Comparison of ENCODE assay signal across 8 cellular contexts in the genomic region with DNA sequence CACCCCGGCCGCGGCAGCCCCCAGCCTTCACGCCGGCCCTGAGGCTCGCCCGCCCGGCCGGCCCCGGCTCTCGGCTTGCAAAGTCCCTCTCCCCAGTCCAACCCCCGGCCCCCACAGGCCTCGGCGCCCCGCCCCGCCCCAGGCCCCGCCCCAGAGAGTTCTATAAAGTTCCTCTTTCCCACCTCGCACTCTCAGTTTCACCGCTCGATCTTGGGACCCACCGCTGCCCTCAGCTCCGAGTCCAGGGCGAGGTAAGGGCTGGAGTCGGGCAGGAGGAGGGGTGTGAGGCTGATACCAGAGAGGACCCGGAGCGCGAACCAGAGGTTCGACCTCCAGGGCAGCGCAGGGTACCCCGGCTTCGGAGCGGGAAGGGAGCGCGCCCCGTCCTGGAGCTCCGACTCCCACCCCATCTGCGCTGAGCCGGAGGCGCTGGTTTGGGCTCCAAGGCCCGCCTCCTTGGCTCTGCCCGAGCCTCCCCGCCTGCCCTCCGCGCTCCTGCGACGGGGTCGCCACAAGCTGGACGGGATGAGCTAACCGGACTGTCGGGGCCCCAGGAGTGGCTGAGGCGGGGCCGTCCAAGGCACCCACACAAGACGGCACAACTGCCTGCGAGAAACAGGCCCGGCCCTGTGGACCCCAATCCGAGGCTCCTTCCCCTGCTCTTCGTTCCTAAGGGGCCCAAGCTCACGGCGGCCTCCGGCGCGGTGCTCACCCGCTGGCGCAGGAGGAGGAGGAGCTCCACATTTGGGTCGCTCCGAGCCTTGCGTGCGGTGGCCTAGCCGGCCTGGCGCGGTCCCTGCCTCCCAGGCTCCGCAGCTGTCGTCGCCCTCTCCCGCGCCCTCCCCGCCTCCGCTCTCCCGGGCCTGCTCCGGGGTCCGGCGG. TPM values are rescaled to one million over a fixed set of nuclear protein-coding genes. Genes with fewer than 3 reads are reported as not detected.
DNase-seq lines count a peak whose midpoint lies in the region; ATAC-seq, FAIRE-seq and TF ChIP-seq lines count a peak whose summit lies in the region.

Gene IRF4, plus strand, starts transcription at position 194 of the 882 bp plus-strand sequence. CDS start 1,401 bp downstream, outside the sequence.

- TF ChIP-seq CTCF in GM23338 (conservative IDR thresholded peaks at IDR 0.05; ENCODE audit: low read depth in 2 of 2) = no peak

- H3K27me3 Mint-ChIP-seq in GM23338 (ENCODE audit: insufficient read depth, low read depth, poor library complexity) = peaks cover 61% of the 10 kb centered on the region
- H3K27me3 Mint-ChIP-seq in T-helper 17 cell = peaks cover 27% of the 10 kb centered on the region
- peaks cover 18% of the 10 kb centered on the region for H3K27me3 Mint-ChIP-seq in central memory CD8-positive, alpha-beta T cell
- H3K27me3 Mint-ChIP-seq in stimulated activated naive B cell treated with anti-CD40 and anti-IgM and Interleukin-4, amounts not matched to agents 10 μg/mL and 1 μg/mL and 100 μg/mL, for 72 hours = peaks cover 5 to 6% of the 10 kb centered on the region in 2 donors

- H3K79me2 ChIP-seq in GM23338 (replicated peaks; ENCODE audit: insufficient read depth) = no peaks in the 10 kb centered on the region

- H3K4me1 ChIP-seq in GM23338 (ENCODE audit: insufficient read depth) (peaks cover 10% of the 10 kb centered on the region), mononuclear cell (ENCODE audit: insufficient read depth, low read length) (peaks cover 44% of the 10 kb centered on the region)

- H3K9me3 Mint-ChIP-seq in GM23338 = peaks cover 4% of the 10 kb centered on the region; the same call in 2 of the 3 replicates
- no peaks in the 10 kb centered on the region for H3K9me3 Mint-ChIP-seq in central memory CD8-positive, alpha-beta T cell
- H3K9me3 Mint-ChIP-seq in stimulated activated naive B cell treated with anti-CD40 and anti-IgM and Interleukin-4, amounts not matched to agents 10 μg/mL and 1 μg/mL and 100 μg/mL, for 72 hours = peaks cover 0 to 4% of the 10 kb centered on the region in 2 donors

- H3K36me3 Mint-ChIP-seq in GM23338 (ENCODE audit: low read depth) (peaks cover 4% of the 10 kb centered on the region; the same call in 1 of the 3 replicates), T-helper 17 cell (ENCODE audit: low read depth) (peaks cover 3% of the 10 kb centered on the region)
- peaks cover 22% of the 10 kb centered on the region for H3K36me3 Mint-ChIP-seq in central memory CD8-positive, alpha-beta T cell (ENCODE audit: insufficient read depth)
- H3K36me3 Mint-ChIP-seq in stimulated activated naive B cell treated with anti-CD40 and anti-IgM and Interleukin-4, amounts not matched to agents 10 μg/mL and 1 μg/mL and 100 μg/mL, for 72 hours = peaks cover 41 to 47% of the 10 kb centered on the region in 2 donors

- H3K4me3 ChIP-seq in GM08714 (ENCODE audit: low read length) = peak within 1 kb of the TSS; percentile 91
- peak within 1 kb of the TSS; percentile 72 for H3K4me3 ChIP-seq in GM23338
- peak within 1 kb of the TSS; percentile 65 for H3K4me3 ChIP-seq in mononuclear cell (ENCODE audit: low read length)

- DNase-seq in GM23338 (ENCODE audit: low spot score) = peak; percentile 72
- DNase-seq in T-helper 17 cell = peak in 2 of 3 donors; percentile 43 to 51
- DNase-seq in central memory CD8-positive, alpha-beta T cell (ENCODE audit: low spot score in 2 of 2) = no peak
- peak; percentile 76 for DNase-seq in stimulated activated naive B cell treated with anti-CD40 and anti-IgM and Interleukin-4, amounts not matched to agents 10 μg/mL and 1 μg/mL and 100 μg/mL, for 72 hours
- no peak for DNase-seq in H54 (ENCODE audit: insufficient read length, low spot score)
- no peak for DNase-seq in cortex of kidney (lab: John Stamatoyannopoulos, UW)

- H3K9me3 ChIP-seq in T-helper 17 cell (ENCODE audit: control insufficient read depth, low read length, poor library complexity, severe bottlenecking) (peaks cover 6% of the 10 kb centered on the region), mononuclear cell (ENCODE audit: low read depth, low read length) (no peaks in the 10 kb centered on the region)

- H3K36me3 ChIP-seq in GM23338 (ENCODE audit: insufficient read depth) = no peaks in the 10 kb centered on the region

- peak within 1 kb of the TSS; percentile 92 for H3K4me2 ChIP-seq in GM23338

- no peak for FAIRE-seq in H54 (lab: Jason Lieb, UNC)

- peaks cover 7% of the 10 kb centered on the region for H3K4me1 Mint-ChIP-seq in GM23338
- peaks cover 33% of the 10 kb centered on the region for H3K4me1 Mint-ChIP-seq in T-helper 17 cell
- H3K4me1 Mint-ChIP-seq in central memory CD8-positive, alpha-beta T cell = peaks cover 28% of the 10 kb centered on the region
- peaks cover 32 to 74% of the 10 kb centered on the region in 2 donors for H3K4me1 Mint-ChIP-seq in stimulated activated naive B cell treated with anti-CD40 and anti-IgM and Interleukin-4, amounts not matched to agents 10 μg/mL and 1 μg/mL and 100 μg/mL, for 72 hours

- H2AFZ ChIP-seq in GM23338 = peak within 1 kb of the TSS; percentile 93

- no peak within 1 kb of the TSS for H3K27ac ChIP-seq in GM23338 (ENCODE audit: low read depth)

- H4K20me1 ChIP-seq in GM23338 (replicated peaks; ENCODE audit: insufficient read depth) = no peaks in the 10 kb centered on the region; the same call in 1 of the 2 replicates

- no peaks in the 10 kb centered on the region for H3K9me2 ChIP-seq in GM23338 (ENCODE audit: insufficient read depth)

- H3K27ac Mint-ChIP-seq in GM23338 (no peak within 1 kb of the TSS), T-helper 17 cell (peak within 1 kb of the TSS; percentile 19)
- peak within 1 kb of the TSS; percentile 93 for H3K27ac Mint-ChIP-seq in central memory CD8-positive, alpha-beta T cell (ENCODE audit: low read depth)
- peak within 1 kb of the TSS; percentile 97 for H3K27ac Mint-ChIP-seq in stimulated activated naive B cell treated with anti-CD40 and anti-IgM and Interleukin-4, amounts not matched to agents 10 μg/mL and 1 μg/mL and 100 μg/mL, for 72 hours

- peak; percentile 66 for ATAC-seq in GM23338
- peak; percentile 59 for ATAC-seq in T-helper 17 cell
- ATAC-seq in central memory CD8-positive, alpha-beta T cell (replicated peaks; ENCODE audit: extremely low read depth, poor library complexity, severe bottlenecking) = peak; percentile 22
- ATAC-seq in stimulated activated naive B cell treated with anti-CD40 and anti-IgM and Interleukin-4, amounts not matched to agents 10 μg/mL and 1 μg/mL and 100 μg/mL, for 72 hours (replicated peaks) = peak; percentile 66 to 74

- H3K27me3 ChIP-seq in GM23338 (ENCODE audit: insufficient read depth) = peaks cover 75% of the 10 kb centered on the region
- peaks cover 45% of the 10 kb centered on the region for H3K27me3 ChIP-seq in mononuclear cell (ENCODE audit: insufficient read depth, low read length)

- TF ChIP-seq POLR2A in H54 (IDR thresholded peaks at IDR 0.05; ENCODE audit: low read depth, low read length) = no peak

- peak within 1 kb of the TSS; percentile 81 for H3K4me3 Mint-ChIP-seq in GM23338
- peak within 1 kb of the TSS; percentile 93 for H3K4me3 Mint-ChIP-seq in T-helper 17 cell
- H3K4me3 Mint-ChIP-seq in central memory CD8-positive, alpha-beta T cell = peak within 1 kb of the TSS; percentile 87
- H3K4me3 Mint-ChIP-seq in stimulated activated naive B cell treated with anti-CD40 and anti-IgM and Interleukin-4, amounts not matched to agents 10 μg/mL and 1 μg/mL and 100 μg/mL, for 72 hours = peak within 1 kb of the TSS; percentile 93 to 98

- no peaks in the 10 kb centered on the region for H3F3A ChIP-seq in GM23338 (replicated peaks; ENCODE audit: low read depth)

TF ChIP-seq in GM23338, 12 proteins besides CTCF, POLR2A, EP300 and RAD21:
- TF ChIP-seq POLR2AphosphoS5 (IDR thresholded peaks at IDR 0.05; ENCODE audit: low read depth) (peak; percentile 81), EZH2phosphoT487 (IDR thresholded peaks at IDR 0.05; ENCODE audit: unreplicated experiment) (no peak), ZNF114 (CRISPR knock-in tag; IDR thresholded peaks at IDR 0.05) (no peak), EZH2 (IDR thresholded peaks at IDR 0.05; ENCODE audit: low read depth, unreplicated experiment) (no peak)
- TF ChIP-seq, protein P1, sequence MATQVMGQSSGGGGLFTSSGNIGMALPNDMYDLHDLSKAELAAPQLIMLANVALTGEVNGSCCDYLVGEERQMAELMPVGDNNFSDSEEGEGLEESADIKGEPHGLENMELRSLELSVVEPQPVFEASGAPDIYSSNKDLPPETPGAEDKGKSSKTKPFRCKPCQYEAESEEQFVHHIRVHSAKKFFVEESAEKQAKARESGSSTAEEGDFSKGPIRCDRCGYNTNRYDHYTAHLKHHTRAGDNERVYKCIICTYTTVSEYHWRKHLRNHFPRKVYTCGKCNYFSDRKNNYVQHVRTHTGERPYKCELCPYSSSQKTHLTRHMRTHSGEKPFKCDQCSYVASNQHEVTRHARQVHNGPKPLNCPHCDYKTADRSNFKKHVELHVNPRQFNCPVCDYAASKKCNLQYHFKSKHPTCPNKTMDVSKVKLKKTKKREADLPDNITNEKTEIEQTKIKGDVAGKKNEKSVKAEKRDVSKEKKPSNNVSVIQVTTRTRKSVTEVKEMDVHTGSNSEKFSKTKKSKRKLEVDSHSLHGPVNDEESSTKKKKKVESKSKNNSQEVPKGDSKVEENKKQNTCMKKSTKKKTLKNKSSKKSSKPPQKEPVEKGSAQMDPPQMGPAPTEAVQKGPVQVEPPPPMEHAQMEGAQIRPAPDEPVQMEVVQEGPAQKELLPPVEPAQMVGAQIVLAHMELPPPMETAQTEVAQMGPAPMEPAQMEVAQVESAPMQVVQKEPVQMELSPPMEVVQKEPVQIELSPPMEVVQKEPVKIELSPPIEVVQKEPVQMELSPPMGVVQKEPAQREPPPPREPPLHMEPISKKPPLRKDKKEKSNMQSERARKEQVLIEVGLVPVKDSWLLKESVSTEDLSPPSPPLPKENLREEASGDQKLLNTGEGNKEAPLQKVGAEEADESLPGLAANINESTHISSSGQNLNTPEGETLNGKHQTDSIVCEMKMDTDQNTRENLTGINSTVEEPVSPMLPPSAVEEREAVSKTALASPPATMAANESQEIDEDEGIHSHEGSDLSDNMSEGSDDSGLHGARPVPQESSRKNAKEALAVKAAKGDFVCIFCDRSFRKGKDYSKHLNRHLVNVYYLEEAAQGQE (IDR thresholded peaks at IDR 0.05; ENCODE audit: unreplicated experiment) = no peak

RNA-seq across cellular contexts. Expression of gene IRF4, which starts in this region (rescaled TPM):
- 0.97 and 1.3 TPM in 2 replicates for total RNA-seq in GM23338 (2014; rRNA removed; shearing (Covaris generic))
- polyA plus RNA-seq in GM23338 (2016; fragmentation: Nextera tagmentation; extraction: Ambion mirVana) = 1.9 and 4.1 TPM in 2 replicates
- total RNA-seq in T-helper 17 cell (10 to 100 TPM; 16.6 to 32.8 TPM), mononuclear cell (41.3 TPM)

Comparison
In these comparisons a context has a peak if more than half of its experiments do, and no peak if none do; other contexts are left out.
1. DNase-seq: peak in GM23338 (single experiment), T-helper 17 cell (2 of 3) and stimulated activated naive B cell treated with anti-CD40 and anti-IgM and Interleukin-4, amounts not matched to agents 10 μg/mL and 1 μg/mL and 100 μg/mL, for 72 hours (single experiment); none in central memory CD8-positive, alpha-beta T cell (0 of 2), H54 (single experiment) and cortex of kidney (single experiment).
2. Peak in every context shown above with its lines, with median percentiles within 50 percentile points of each other: H3K4me3 ChIP-seq, ATAC-seq and H3K4me3 Mint-ChIP-seq.